In genomic region chr11:43067681-43068080, GRCh38 we compare ENCODE assay signal across 21 cellular contexts.
DNase-seq lines count a peak whose midpoint lies in the region; TF ChIP-seq lines count a peak whose summit lies in the region.
"Had no signal": no experiment of that assay in that cellular context is flagged by ENCODE, and none has a peak within 500 bp of the region (broad histone marks: within the 10 kb centered on the region; RNA-seq: fewer than 3 reads in every experiment).

No MANE protein-coding gene starts in this region.

- peaks cover 34% of the 10 kb centered on the region for H3K9me3 Mint-ChIP-seq in progenitor cell of endocrine pancreas (ENCODE audit: low read depth)

- no peak overlapping the region for H4K8ac ChIP-seq in mesendoderm (ENCODE audit: low read depth, low read length)

- H2AK5ac ChIP-seq in mesendoderm (ENCODE audit: low read length) = no peak overlapping the region

- H3K27ac Mint-ChIP-seq in progenitor cell of endocrine pancreas = no peak overlapping the region
- H3K27ac Mint-ChIP-seq: CD14-positive monocyte; CD4-positive, alpha-beta T cell; CD8-positive, alpha-beta memory T cell; H9 had no signal

- H3K9me3 ChIP-seq in BLaER1 = peaks cover 40% of the 10 kb centered on the region
- H3K9me3 ChIP-seq: A549 had no signal

- no peak overlapping the region for H3K56ac ChIP-seq in mesendoderm (ENCODE audit: low read length)

- H3K4me1 Mint-ChIP-seq in progenitor cell of endocrine pancreas (ENCODE audit: low read depth) = peaks cover 5% of the 10 kb centered on the region
- H3K4me1 Mint-ChIP-seq: CD14-positive monocyte; CD8-positive, alpha-beta memory T cell had no signal

- no peak overlapping the region for H2BK120ac ChIP-seq in mesendoderm (ENCODE audit: low read depth, low read length)

- H3K36me3 ChIP-seq in BLaER1 (no peaks in the 10 kb centered on the region), mesendoderm (ENCODE audit: control insufficient read depth, insufficient read depth, low read length) (no peaks in the 10 kb centered on the region)

- H3K4me3 Mint-ChIP-seq in progenitor cell of endocrine pancreas (ENCODE audit: low read depth) = no peak overlapping the region
- H3K4me3 Mint-ChIP-seq: CD14-positive monocyte; CD4-positive, alpha-beta T cell; CD8-positive, alpha-beta memory T cell; H9 had no signal

- no peak overlapping the region for H3K4ac ChIP-seq in mesendoderm (ENCODE audit: low read depth, low read length)

- H3K36me3 Mint-ChIP-seq in progenitor cell of endocrine pancreas (ENCODE audit: insufficient read depth) = no peaks in the 10 kb centered on the region
- H3K36me3 Mint-ChIP-seq: CD14-positive monocyte; CD8-positive, alpha-beta memory T cell had no signal

- DNase-seq in Jurkat, Clone E6-1 (ENCODE audit: low read depth, low spot score) = peak; percentile 2
- DNase-seq in astrocyte of the hippocampus (ENCODE audit: low read depth, low spot score) = peak; percentile 55
- DNase-seq in mesendoderm = peak; percentile 34
- no peak for DNase-seq in NCI-H2171 (lab: John Stamatoyannopoulos, UW)
- DNase-seq in progenitor cell of endocrine pancreas (ENCODE audit: low spot score, unreplicated experiment) = no peak
- no peak for DNase-seq in NOMO-1 treated with dmso at 0.1 percent for 144 hours (lab: John Stamatoyannopoulos, UW; ENCODE audit: unreplicated experiment)
- no peak for DNase-seq in AG08396 (ENCODE audit: low spot score)
- DNase-seq: ACHN; CD4-positive, alpha-beta T cell; CD8-positive, alpha-beta memory T cell; DMS 273 treated with DMSO at 0.1 percent for 48 hours; DMS79; EL; GDM1; GM23248; H9 had no signal

- H3K9ac ChIP-seq in BLaER1 = no peak overlapping the region
- no peak overlapping the region for H3K9ac ChIP-seq in mesendoderm (ENCODE audit: low read length)
- H3K9ac ChIP-seq: GM23248 had no signal

- TF ChIP-seq CTCF in progenitor cell of endocrine pancreas (IDR thresholded peaks at IDR 0.05; ENCODE audit: unreplicated experiment) = no peak

- H2BK5ac ChIP-seq in mesendoderm (ENCODE audit: low read length) = no peak overlapping the region

- H3K79me2 ChIP-seq in mesendoderm (ENCODE audit: control insufficient read depth, insufficient read depth, low read length) = no peaks in the 10 kb centered on the region

- H3K27ac ChIP-seq in BLaER1 = no peak overlapping the region
- no peak overlapping the region for H3K27ac ChIP-seq in mesendoderm (ENCODE audit: low read depth, low read length)
- H3K27ac ChIP-seq: 22Rv1, A549, GM23248 had no signal

- no peaks in the 10 kb centered on the region for H3K79me1 ChIP-seq in mesendoderm (ENCODE audit: low read length)

- H3K4me3 ChIP-seq in BLaER1 (no peak overlapping the region), mesendoderm (ENCODE audit: low read length) (no peak overlapping the region)
- H3K4me3 ChIP-seq in Jurkat, Clone E6-1 (ENCODE audit: low read length) = no peak overlapping the region
- H3K4me3 ChIP-seq: A549, GM12878, GM23248 had no signal

- H3K4me1 ChIP-seq in BLaER1 = peaks cover 58% of the 10 kb centered on the region
- H3K4me1 ChIP-seq in mesendoderm (ENCODE audit: control insufficient read depth, low read depth, low read length) = no peaks in the 10 kb centered on the region
- H3K4me1 ChIP-seq: A549 had no signal

- no peak overlapping the region for H4K5ac ChIP-seq in mesendoderm (ENCODE audit: low read length)

- H3K27me3 Mint-ChIP-seq in progenitor cell of endocrine pancreas = peaks cover 14% of the 10 kb centered on the region
- H3K27me3 Mint-ChIP-seq: CD4-positive, alpha-beta T cell had no signal

- H3K23ac ChIP-seq in mesendoderm (ENCODE audit: low read length) = no peak overlapping the region

- H3K27me3 ChIP-seq in BLaER1 (no peaks in the 10 kb centered on the region), mesendoderm (ENCODE audit: insufficient read depth, low read length, poor library complexity) (no peaks in the 10 kb centered on the region)

- H2BK15ac ChIP-seq in mesendoderm (replicated peaks; ENCODE audit: low read depth) = no peak overlapping the region

- H3K18ac ChIP-seq in mesendoderm (ENCODE audit: low read length) = no peak overlapping the region

- WGBS in mesendoderm (ENCODE audit: extremely low coverage, insufficient coverage, low lambda C conversion rate) = no CpG with 5 or more reads among the region's 1 CpG

- H4K20me1 ChIP-seq in BLaER1 = no peaks in the 10 kb centered on the region

- H3K4me2 ChIP-seq in BLaER1 (peak overlapping the region; percentile 41), mesendoderm (ENCODE audit: low read length) (no peak overlapping the region)
- H3K4me2 ChIP-seq: A549 had no signal

Comparison
In these comparisons a context has a peak if more than half of its experiments do, and no peak if none do; other contexts are left out.
1. DNase-seq: peak in Jurkat, Clone E6-1 (single experiment), astrocyte of the hippocampus (single experiment) and mesendoderm (single experiment); none in NCI-H2171 (single experiment), progenitor cell of endocrine pancreas (single experiment), NOMO-1 treated with dmso at 0.1 percent for 144 hours (single experiment) and AG08396 (single experiment).